In genomic region chr1:184489908-184490307, GRCh38 we compare ENCODE assay signal across 21 cellular contexts.
DNase-seq lines count a peak whose midpoint lies in the region; ATAC-seq and TF ChIP-seq lines count a peak whose summit lies in the region.
"Had no signal": no experiment of that assay in that cellular context is flagged by ENCODE, and none has a peak within 500 bp of the region (broad histone marks: within the 10 kb centered on the region; RNA-seq: fewer than 3 reads in every experiment).

No MANE protein-coding gene starts in this region.

- 98 to 100% methylated on average over 3 of the region's 3 CpGs for WGBS in heart right ventricle, 2 donors

- peak overlapping the region; percentile 93 to 99 (median 96) for H3K27ac Mint-ChIP-seq in immature natural killer cell
- H3K27ac Mint-ChIP-seq: naive thymus-derived CD4-positive, alpha-beta T cell had no signal

- H3K36me3 ChIP-seq in heart right ventricle (no peaks in the 10 kb centered on the region), vagina (no peaks in the 10 kb centered on the region), H7 (replicated peaks; ENCODE audit: control insufficient read depth, insufficient read depth, low read length) (no peaks in the 10 kb centered on the region)

- no peaks in the 10 kb centered on the region for H3K36me3 Mint-ChIP-seq in immature natural killer cell
- H3K36me3 Mint-ChIP-seq: CD4-positive, CD25-positive, alpha-beta regulatory T cell; naive thymus-derived CD4-positive, alpha-beta T cell had no signal

- no peaks in the 10 kb centered on the region for H3K27me3 ChIP-seq in heart right ventricle
- no peaks in the 10 kb centered on the region for H3K27me3 ChIP-seq in vagina
- no peaks in the 10 kb centered on the region for H3K27me3 ChIP-seq in H7 (ENCODE audit: control insufficient read depth, insufficient read depth, low read length)

- TF ChIP-seq CTCF in heart right ventricle (IDR thresholded peaks at IDR 0.05), result no peak
- no peak for TF ChIP-seq CTCF in vagina (IDR thresholded peaks at IDR 0.05)

- H3K9me3 Mint-ChIP-seq in immature natural killer cell, result no peaks in the 10 kb centered on the region
- H3K9me3 Mint-ChIP-seq: CD4-positive, CD25-positive, alpha-beta regulatory T cell; naive thymus-derived CD4-positive, alpha-beta T cell had no signal

- no peak overlapping the region for H3K4me3 Mint-ChIP-seq in immature natural killer cell
- H3K4me3 Mint-ChIP-seq: naive thymus-derived CD4-positive, alpha-beta T cell; T-helper 17 cell had no signal

- peaks cover 34 to 71% of the 10 kb centered on the region in 2 donors for H3K4me1 Mint-ChIP-seq in immature natural killer cell

- TF ChIP-seq POLR2A in vagina (IDR thresholded peaks at IDR 0.05), result no peak

- H3K9me3 ChIP-seq in heart right ventricle (no peaks in the 10 kb centered on the region), vagina (no peaks in the 10 kb centered on the region)

- intact Hi-C loops in heart right ventricle (cut with DNase I), result loop anchor here in 3 of 10 donors (5.0 to 10.0 kb wide), 4 partner anchors 72 to 205 kb away; no protein-coding TSS in a partner anchor
- intact Hi-C loops in left cardiac atrium (cut with DNase I), result loop anchor here in 1 of 2 donors (5.0 kb wide), 1 partner anchor 72 kb away; no protein-coding TSS in a partner anchor
- intact Hi-C loops in vagina (cut with DNase I), result no loop called here

- H3K4me1 ChIP-seq in heart right ventricle (peaks cover 20 to 94% (median 89%) of the 10 kb centered on the region in 9 donors), vagina (peaks cover 78% of the 10 kb centered on the region)

- DNase-seq in heart right ventricle (no peak), left cardiac atrium (no peak), NCI-H146 treated with DMSO at 0.1 percent for 48 hours (lab: John Stamatoyannopoulos, UW; ENCODE audit: unreplicated experiment) (peak; percentile 20), immature natural killer cell (no peak), vagina (ENCODE audit: extremely low spot score in 2 of 2) (no peak), cortex of kidney (lab: John Stamatoyannopoulos, UW) (no peak), DMS 273 (lab: John Stamatoyannopoulos, UW; ENCODE audit: unreplicated experiment) (no peak), H7 (no peak)
- DNase-seq: aorta; CD4-positive, CD25-positive, alpha-beta regulatory T cell; DMS79; hypothalamus; Karpas-422; mesendoderm; naive thymus-derived CD4-positive, alpha-beta T cell; NCI-H1105 treated with DMSO at 0.1 percent for 48 hours; NCI-H2107; NCI-H526 treated with DMSO at 0.1 percent for 48 hours; SHP77 treated with DMSO at 0.1 percent for 48 hours; stimulated activated CD4-positive, alpha-beta T cell treated with anti-CD3 and anti-CD28 coated beads, Interleukin-4, amount 100 ng/mL, for 4 hours; T-helper 17 cell had no signal

- H3K27ac ChIP-seq in heart right ventricle (peak overlapping the region in 7 of 10 donors; percentile 9 to 89 (median 80)), vagina (peak overlapping the region; percentile 29)

- ATAC-seq in heart right ventricle (no peak), left cardiac atrium (no peak)
- ATAC-seq: naive thymus-derived CD4-positive, alpha-beta T cell; T-helper 17 cell had no signal

- H3K4me3 ChIP-seq in heart right ventricle (no peak overlapping the region), vagina (no peak overlapping the region), H7 (ENCODE audit: insufficient read depth, low read depth, low read length) (no peak overlapping the region)

- H3K27me3 Mint-ChIP-seq in immature natural killer cell (ENCODE audit: low read depth in 3 of 3), result peaks cover 0 to 3% (median 0%) of the 10 kb centered on the region in 3 donors
